Comparison of ENCODE assay signal across 15 cellular contexts in the genomic region with DNA sequence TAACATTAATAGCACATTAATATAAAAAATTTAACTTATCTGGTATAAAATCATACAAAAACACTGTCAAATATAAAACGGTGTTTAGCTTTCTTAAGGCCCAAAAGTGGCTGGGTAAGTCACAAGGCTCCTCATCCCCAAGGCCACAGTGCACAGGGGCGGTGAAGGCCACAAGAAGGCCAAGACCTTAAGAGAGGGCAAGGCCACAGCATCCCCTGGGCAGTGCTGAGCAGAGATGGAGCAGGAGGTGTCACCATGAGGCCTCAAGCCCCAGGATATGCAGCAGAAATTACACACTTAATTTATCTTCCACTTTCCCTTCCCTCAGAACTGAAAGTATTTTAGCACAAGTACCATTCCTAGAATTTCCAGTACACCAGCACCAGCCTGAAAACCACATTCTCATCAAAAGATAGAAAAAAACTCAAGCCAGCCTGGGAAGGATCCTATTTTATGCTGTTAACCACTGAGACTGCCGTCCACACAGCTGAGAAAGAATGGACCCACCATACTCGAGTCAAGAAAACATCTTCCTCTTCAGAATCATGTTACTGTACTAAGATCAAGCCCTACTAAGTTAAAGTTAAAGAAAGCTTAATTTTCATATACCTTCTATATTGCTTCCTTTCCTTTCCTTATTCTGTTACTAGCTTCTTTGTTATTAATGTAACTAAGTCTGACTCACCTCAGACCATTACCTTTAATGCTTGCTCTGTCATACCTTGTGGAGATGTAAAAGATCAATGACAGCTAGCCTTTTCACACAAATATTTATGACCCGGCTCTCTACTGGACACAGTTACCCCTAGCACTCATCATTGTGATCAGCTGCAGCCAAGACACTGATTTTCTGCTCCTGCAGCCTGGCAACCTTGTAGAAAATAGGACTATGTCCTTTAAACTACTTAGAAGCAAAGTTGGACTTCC. TPM values are rescaled to one million over a fixed set of nuclear protein-coding genes. Genes with fewer than 3 reads are reported as not detected.
A peak's percentile ranks its signal among the peaks of the same experiment; 100 is the strongest.
DNase-seq lines count a peak whose midpoint lies in the region; ATAC-seq and TF ChIP-seq lines count a peak whose summit lies in the region.
"Had no signal": no experiment of that assay in that cellular context is flagged by ENCODE, and none has a peak within 500 bp of the region (broad histone marks: within the 10 kb centered on the region; RNA-seq: fewer than 3 reads in every experiment).

No MANE protein-coding gene starts in this region.

- H3K36me3 Mint-ChIP-seq in neural progenitor cell = peaks cover 2% of the 10 kb centered on the region
- no peaks in the 10 kb centered on the region for H3K36me3 Mint-ChIP-seq in activated naive CD4-positive, alpha-beta T cell treated with anti-CD3 and anti-CD28 coated beads, Interleukin-2, amount 10 ng/mL, durations not matched to agents 7 days and 5 days
- H3K36me3 Mint-ChIP-seq: activated naive CD8-positive, alpha-beta T cell treated with anti-CD3 and anti-CD28 coated beads, Interleukin-2, amount 10 ng/mL, durations not matched to agents 7 days and 5 days had no signal

- CTCF ChIA-PET in activated naive CD4-positive, alpha-beta T cell treated with anti-CD3 and anti-CD28 coated beads, Interleukin-2, amount 10 ng/mL, durations not matched to agents 7 days and 5 days (lab: Charles Lee) = interaction anchor here (1.7 kb wide), 1 partner anchor 91 kb away, joined by 6 read pairs; the partner anchor contains the start of gene FMO4

- peaks cover 42% of the 10 kb centered on the region for H3F3A ChIP-seq in neural progenitor cell (ENCODE audit: low read depth)

- peak overlapping the region; percentile 61 for H3K27ac Mint-ChIP-seq in neural progenitor cell
- H3K27ac Mint-ChIP-seq in activated naive CD4-positive, alpha-beta T cell treated with anti-CD3 and anti-CD28 coated beads, Interleukin-2, amount 10 ng/mL, durations not matched to agents 7 days and 5 days = no peak overlapping the region
- H3K27ac Mint-ChIP-seq: activated CD4-positive, alpha-beta T cell treated with anti-CD3 and anti-CD28 coated beads, Interleukin-2, amount 10 ng/mL, durations not matched to agents 7 days and 5 days; activated naive CD8-positive, alpha-beta T cell treated with anti-CD3 and anti-CD28 coated beads, Interleukin-2, amount 10 ng/mL, durations not matched to agents 7 days and 5 days had no signal

- no peaks in the 10 kb centered on the region for H3K36me3 ChIP-seq in neural progenitor cell

- ATAC-seq in SK-N-SH treated with all-trans-retinoic acid at 6 μM for 48 hours (peak; percentile 16; the same call in 1 of the 3 replicates), HG03460 (IDR thresholded peaks at IDR 0.05; ENCODE audit: unreplicated experiment) (no peak), GM18520 (IDR thresholded peaks at IDR 0.05; ENCODE audit: unreplicated experiment) (no peak)
- ATAC-seq: left colon had no signal

- H3K9ac ChIP-seq in neural progenitor cell = no peak overlapping the region

- no peak overlapping the region for H2AFZ ChIP-seq in neural progenitor cell (replicated peaks)

- H3K27me3 Mint-ChIP-seq in neural progenitor cell (ENCODE audit: insufficient read depth, low read depth) = peaks cover 7% of the 10 kb centered on the region
- no peaks in the 10 kb centered on the region for H3K27me3 Mint-ChIP-seq in activated naive CD4-positive, alpha-beta T cell treated with anti-CD3 and anti-CD28 coated beads, Interleukin-2, amount 10 ng/mL, durations not matched to agents 7 days and 5 days

- no peak for TF ChIP-seq CTCF in AG10803 (conservative IDR thresholded peaks at IDR 0.05; ENCODE audit: low read length)
- TF ChIP-seq CTCF in neural progenitor cell (IDR thresholded peaks at IDR 0.05) = no peak

- peaks cover 65% of the 10 kb centered on the region for H3K4me1 ChIP-seq in neural progenitor cell

- H4K20me1 ChIP-seq in neural progenitor cell (ENCODE audit: low read depth) = no peaks in the 10 kb centered on the region

- H3K4me3 ChIP-seq in AG10803 (ENCODE audit: low read length) (no peak overlapping the region), neural progenitor cell (no peak overlapping the region)

- no peaks in the 10 kb centered on the region for H3K27me3 ChIP-seq in neural progenitor cell

- no peak overlapping the region for H3K4me3 Mint-ChIP-seq in neural progenitor cell
- no peak overlapping the region for H3K4me3 Mint-ChIP-seq in activated naive CD4-positive, alpha-beta T cell treated with anti-CD3 and anti-CD28 coated beads, Interleukin-2, amount 10 ng/mL, durations not matched to agents 7 days and 5 days
- H3K4me3 Mint-ChIP-seq: activated CD4-positive, alpha-beta T cell treated with anti-CD3 and anti-CD28 coated beads, Interleukin-2, amount 10 ng/mL, durations not matched to agents 7 days and 5 days; activated naive CD8-positive, alpha-beta T cell treated with anti-CD3 and anti-CD28 coated beads, Interleukin-2, amount 10 ng/mL, durations not matched to agents 7 days and 5 days had no signal

- no peaks in the 10 kb centered on the region for H3K79me2 ChIP-seq in neural progenitor cell (ENCODE audit: low read depth)

- H3K4me2 ChIP-seq in neural progenitor cell = peak overlapping the region; percentile 77

- peaks cover 8% of the 10 kb centered on the region for H3K9me3 ChIP-seq in neural progenitor cell (ENCODE audit: low read depth)

- peaks cover 42% of the 10 kb centered on the region for H3K4me1 Mint-ChIP-seq in neural progenitor cell
- H3K4me1 Mint-ChIP-seq in activated naive CD4-positive, alpha-beta T cell treated with anti-CD3 and anti-CD28 coated beads, Interleukin-2, amount 10 ng/mL, durations not matched to agents 7 days and 5 days = peaks cover 2% of the 10 kb centered on the region
- H3K4me1 Mint-ChIP-seq: activated CD4-positive, alpha-beta T cell treated with anti-CD3 and anti-CD28 coated beads, Interleukin-2, amount 10 ng/mL, durations not matched to agents 7 days and 5 days had no signal

- DNase-seq in AG10803 (ENCODE audit: low read depth) (peak; percentile 22), fibroblast of peridontal ligament (ENCODE audit: extremely low read depth) (peak; percentile 63), neural progenitor cell (ENCODE audit: low spot score) (no peak), NOMO-1 treated with DMSO at 0.1 percent for 48 hours (lab: John Stamatoyannopoulos, UW; ENCODE audit: unreplicated experiment) (no peak)
- no peak for DNase-seq in activated naive CD4-positive, alpha-beta T cell treated with anti-CD3 and anti-CD28 coated beads, Interleukin-2, amount 10 ng/mL, durations not matched to agents 7 days and 5 days
- DNase-seq: activated CD4-positive, alpha-beta T cell treated with anti-CD3 and anti-CD28 coated beads, Interleukin-2, amount 10 ng/mL, durations not matched to agents 7 days and 5 days; activated naive CD8-positive, alpha-beta T cell treated with anti-CD3 and anti-CD28 coated beads, Interleukin-2, amount 10 ng/mL, durations not matched to agents 7 days and 5 days; erythroblast; HCEC 1CT; Karpas-422; left colon had no signal

- H3K9me3 Mint-ChIP-seq in neural progenitor cell = peaks cover 17% of the 10 kb centered on the region
- no peaks in the 10 kb centered on the region for H3K9me3 Mint-ChIP-seq in activated naive CD4-positive, alpha-beta T cell treated with anti-CD3 and anti-CD28 coated beads, Interleukin-2, amount 10 ng/mL, durations not matched to agents 7 days and 5 days
- H3K9me3 Mint-ChIP-seq: activated CD4-positive, alpha-beta T cell treated with anti-CD3 and anti-CD28 coated beads, Interleukin-2, amount 10 ng/mL, durations not matched to agents 7 days and 5 days; activated naive CD8-positive, alpha-beta T cell treated with anti-CD3 and anti-CD28 coated beads, Interleukin-2, amount 10 ng/mL, durations not matched to agents 7 days and 5 days had no signal

- peak overlapping the region; percentile 99 for H3K27ac ChIP-seq in neural progenitor cell
- H3K27ac ChIP-seq: RWPE1 had no signal

TF ChIP-seq in SK-N-SH treated with all-trans-retinoic acid at 6 μM for 48 hours, 23 proteins besides CTCF, POLR2A, EP300 and RAD21:
- TF ChIP-seq ZFP30 (CRISPR knock-in tag; IDR thresholded peaks at IDR 0.05) (no peak), TOX (CRISPR knock-in tag; IDR thresholded peaks at IDR 0.05; ENCODE audit: borderline replicate concordance) (no peak), RARB (CRISPR knock-in tag; IDR thresholded peaks at IDR 0.05) (no peak), TSHZ2 (CRISPR knock-in tag; IDR thresholded peaks at IDR 0.05) (no peak)

RNA-seq across cellular contexts. Expression of gene FMO1, which starts 26.4 kb away (rescaled TPM):
- total RNA-seq in neural progenitor cell (ENCODE audit: low replicate concordance) = 0.12 TPM in 1 of 2 replicates, not detected in the other
- total RNA-seq: activated CD4-positive, alpha-beta T cell treated with anti-CD3 and anti-CD28 coated beads, Interleukin-2, amount 10 ng/mL, durations not matched to agents 7 days and 5 days; activated naive CD8-positive, alpha-beta T cell treated with anti-CD3 and anti-CD28 coated beads, Interleukin-2, amount 10 ng/mL, durations not matched to agents 7 days and 5 days had no signal

RNA-seq across cellular contexts. Expression of gene FMO2, which starts 36.8 kb away (rescaled TPM):
- total RNA-seq in neural progenitor cell (ENCODE audit: low replicate concordance) = 0.47 TPM in 1 of 2 replicates, not detected in the other
- total RNA-seq: activated CD4-positive, alpha-beta T cell treated with anti-CD3 and anti-CD28 coated beads, Interleukin-2, amount 10 ng/mL, durations not matched to agents 7 days and 5 days; activated naive CD8-positive, alpha-beta T cell treated with anti-CD3 and anti-CD28 coated beads, Interleukin-2, amount 10 ng/mL, durations not matched to agents 7 days and 5 days had no signal

Comparison
In these comparisons a context has a peak if more than half of its experiments do, and no peak if none do; other contexts are left out.
1. DNase-seq: peak in AG10803 (single experiment) and fibroblast of peridontal ligament (single experiment); none in neural progenitor cell (single experiment), NOMO-1 treated with DMSO at 0.1 percent for 48 hours (single experiment) and activated naive CD4-positive, alpha-beta T cell treated with anti-CD3 and anti-CD28 coated beads, Interleukin-2, amount 10 ng/mL, durations not matched to agents 7 days and 5 days (single experiment).